ENCODE assay signal across 8 cellular contexts in the genomic region with DNA sequence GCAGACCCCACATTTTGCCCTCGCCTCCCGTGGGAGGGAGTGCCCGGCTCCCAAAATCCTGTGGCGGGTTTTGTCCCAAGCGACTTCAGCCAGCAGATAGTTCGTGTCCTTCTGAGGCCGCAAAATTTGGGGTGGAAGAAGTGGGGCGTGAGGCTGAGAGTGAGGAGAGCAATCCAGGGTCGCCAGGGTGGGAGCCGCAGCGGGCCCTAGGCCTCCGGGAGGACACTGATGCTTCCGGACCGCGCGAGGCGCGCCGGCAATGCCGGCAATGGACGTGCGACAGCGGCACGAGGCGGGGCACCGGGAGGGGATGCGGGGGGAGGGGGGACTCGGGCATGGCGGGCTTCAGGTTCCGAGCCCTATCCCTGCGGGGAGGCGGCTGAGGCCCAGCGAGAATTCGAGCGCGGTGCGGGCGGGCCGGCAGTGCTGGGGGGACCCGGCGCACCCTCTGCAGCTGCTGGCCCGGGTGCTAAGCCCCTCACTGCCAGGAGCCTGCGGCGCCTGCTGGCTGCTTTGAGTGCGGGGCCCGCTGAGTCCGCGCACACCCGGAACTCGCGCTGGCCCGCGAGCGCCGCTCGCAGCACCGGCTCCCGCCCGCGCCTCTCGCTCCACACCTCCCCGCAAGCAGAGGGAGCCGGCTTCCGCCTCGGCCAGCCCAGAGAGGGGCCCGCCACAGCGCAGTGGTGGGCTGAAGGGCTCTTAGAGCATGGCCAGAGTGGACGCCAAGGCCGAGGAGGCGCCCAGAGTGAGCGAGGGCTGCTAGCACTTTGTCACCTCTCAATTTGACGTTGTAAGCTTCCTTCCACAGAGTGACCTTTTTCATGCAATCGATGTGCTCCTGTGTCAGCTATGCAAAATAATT.
DNase-seq lines count a peak whose midpoint lies in the region; ATAC-seq and TF ChIP-seq lines count a peak whose summit lies in the region.

No MANE protein-coding gene starts in this region.

- no peak for TF ChIP-seq CTCF in progenitor cell of endocrine pancreas (IDR thresholded peaks at IDR 0.05; ENCODE audit: unreplicated experiment)
- no peak for TF ChIP-seq CTCF in upper lobe of right lung (IDR thresholded peaks at IDR 0.05)

- H3K27me3 ChIP-seq in upper lobe of right lung: no peaks in the 10 kb centered on the region

- H3K27me3 Mint-ChIP-seq in progenitor cell of endocrine pancreas: no peaks in the 10 kb centered on the region

- no peaks in the 10 kb centered on the region for H3K36me3 Mint-ChIP-seq in progenitor cell of endocrine pancreas (ENCODE audit: insufficient read depth)

- peaks cover 4% of the 10 kb centered on the region for H3K4me1 ChIP-seq in upper lobe of right lung

- H3K27ac ChIP-seq in upper lobe of right lung: peak overlapping the region; percentile 79

- peak overlapping the region; percentile 97 for H3K27ac Mint-ChIP-seq in progenitor cell of endocrine pancreas

- H3K36me3 ChIP-seq in upper lobe of right lung: no peaks in the 10 kb centered on the region

- ATAC-seq in GM21723 (IDR thresholded peaks at IDR 0.05; ENCODE audit: unreplicated experiment) (peak; percentile 77), left ventricle myocardium superior (peak; percentile 97), upper lobe of right lung (peak; percentile 98)

- H3K9me3 ChIP-seq in upper lobe of right lung: no peaks in the 10 kb centered on the region

- peak overlapping the region; percentile 60 for H3K4me3 ChIP-seq in Jurkat, Clone E6-1 (ENCODE audit: low read length)
- peak overlapping the region; percentile 72 for H3K4me3 ChIP-seq in upper lobe of right lung

- intact Hi-C loops in left ventricle myocardium superior (cut with micrococcal nuclease): no loop called here
- intact Hi-C loops in upper lobe of right lung (cut with DNase I): no loop called here

- H3K4me3 Mint-ChIP-seq in progenitor cell of endocrine pancreas (ENCODE audit: low read depth): peak overlapping the region; percentile 92

- H3K9me3 Mint-ChIP-seq in progenitor cell of endocrine pancreas (ENCODE audit: low read depth): peaks cover 9% of the 10 kb centered on the region

- DNase-seq in ELF-1 (ENCODE audit: low read depth, low spot score) (peak; percentile 81), T follicular helper cell (ENCODE audit: low read depth) (peak; percentile 27), amniotic epithelial cell (ENCODE audit: low read depth) (peak; percentile 19), left ventricle myocardium superior (peak; percentile 86), progenitor cell of endocrine pancreas (ENCODE audit: low spot score, unreplicated experiment) (peak; percentile 83), upper lobe of right lung (peak; percentile 89)
- peak; percentile 58 for DNase-seq in Jurkat, Clone E6-1 (ENCODE audit: low read depth, low spot score)

- H3K4me1 Mint-ChIP-seq in progenitor cell of endocrine pancreas (ENCODE audit: low read depth): peaks cover 6% of the 10 kb centered on the region

Comparison
In these comparisons a context has a peak if more than half of its experiments do, and no peak if none do; other contexts are left out.
1. Peak in every context shown above with its lines: DNase-seq, ATAC-seq, H3K4me3 ChIP-seq and H3K27ac ChIP-seq.
2. DNase-seq: peak in every context shown above with its lines; median percentile 89 in upper lobe of right lung; 86 in left ventricle myocardium superior; 83 in progenitor cell of endocrine pancreas; 81 in ELF-1; 58 in Jurkat, Clone E6-1; 27 in T follicular helper cell; 19 in amniotic epithelial cell.